Comparison of ENCODE assay signal across 2 cellular contexts in the genomic region with DNA sequence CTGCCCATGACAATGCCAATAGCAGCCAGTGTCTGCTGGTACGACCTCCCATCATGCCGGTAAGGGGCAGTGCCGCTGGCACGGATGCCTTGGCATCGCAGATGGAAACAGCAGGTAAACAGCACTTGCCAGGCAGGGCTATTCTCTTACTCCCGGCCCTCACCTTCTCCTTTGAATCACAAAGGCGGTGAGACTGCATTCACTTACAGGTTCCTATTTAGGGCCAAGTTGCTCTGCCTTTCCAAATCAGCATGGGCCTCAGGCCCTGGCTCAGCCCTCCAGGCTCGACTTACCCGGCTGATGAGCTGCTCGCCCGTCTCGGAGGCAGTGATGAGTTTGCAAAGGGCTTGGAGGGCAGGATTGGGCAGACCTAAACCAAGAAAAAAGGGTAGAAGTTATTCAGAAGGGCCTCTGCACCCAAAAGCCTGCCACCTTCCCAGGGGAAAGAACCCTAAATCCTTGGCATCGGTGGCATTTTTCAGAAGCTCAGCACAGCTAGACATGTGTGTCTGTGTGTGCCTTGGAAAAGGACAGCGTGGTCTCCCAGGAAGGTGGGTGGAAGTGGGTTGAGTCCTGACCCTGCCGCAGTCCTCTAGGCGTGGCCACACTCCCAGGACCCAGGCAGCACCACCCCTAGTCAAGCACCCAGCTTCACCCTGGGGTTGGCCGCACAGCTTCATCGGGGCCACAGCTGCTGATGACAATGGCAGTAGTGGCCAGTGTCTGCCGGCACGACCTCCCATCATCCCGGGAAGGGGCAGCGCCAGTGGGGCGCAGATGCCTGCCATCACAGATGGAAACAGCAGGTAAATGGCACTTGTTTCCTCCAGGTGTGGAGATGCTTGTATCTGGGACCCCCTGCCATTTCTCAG.
TF ChIP-seq lines count a peak whose summit lies in the region.

No MANE protein-coding gene starts in this region.

TF ChIP-seq in HepG2, 621 proteins besides CTCF, POLR2A, EP300 and RAD21:
- TF ChIP-seq, protein P1, sequence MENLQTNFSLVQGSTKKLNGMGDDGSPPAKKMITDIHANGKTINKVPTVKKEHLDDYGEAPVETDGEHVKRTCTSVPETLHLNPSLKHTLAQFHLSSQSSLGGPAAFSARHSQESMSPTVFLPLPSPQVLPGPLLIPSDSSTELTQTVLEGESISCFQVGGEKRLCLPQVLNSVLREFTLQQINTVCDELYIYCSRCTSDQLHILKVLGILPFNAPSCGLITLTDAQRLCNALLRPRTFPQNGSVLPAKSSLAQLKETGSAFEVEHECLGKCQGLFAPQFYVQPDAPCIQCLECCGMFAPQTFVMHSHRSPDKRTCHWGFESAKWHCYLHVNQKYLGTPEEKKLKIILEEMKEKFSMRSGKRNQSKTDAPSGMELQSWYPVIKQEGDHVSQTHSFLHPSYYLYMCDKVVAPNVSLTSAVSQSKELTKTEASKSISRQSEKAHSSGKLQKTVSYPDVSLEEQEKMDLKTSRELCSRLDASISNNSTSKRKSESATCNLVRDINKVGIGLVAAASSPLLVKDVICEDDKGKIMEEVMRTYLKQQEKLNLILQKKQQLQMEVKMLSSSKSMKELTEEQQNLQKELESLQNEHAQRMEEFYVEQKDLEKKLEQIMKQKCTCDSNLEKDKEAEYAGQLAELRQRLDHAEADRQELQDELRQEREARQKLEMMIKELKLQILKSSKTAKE (CRISPR knock-in tag; IDR thresholded peaks at IDR 0.05; ENCODE audit: borderline replicate concordance) = no peak
TF ChIP-seq in HepG2: peak in this region for 0.

TF ChIP-seq in WTC11, 78 proteins besides CTCF, POLR2A, EP300 and RAD21:
- TF ChIP-seq, protein P2, sequence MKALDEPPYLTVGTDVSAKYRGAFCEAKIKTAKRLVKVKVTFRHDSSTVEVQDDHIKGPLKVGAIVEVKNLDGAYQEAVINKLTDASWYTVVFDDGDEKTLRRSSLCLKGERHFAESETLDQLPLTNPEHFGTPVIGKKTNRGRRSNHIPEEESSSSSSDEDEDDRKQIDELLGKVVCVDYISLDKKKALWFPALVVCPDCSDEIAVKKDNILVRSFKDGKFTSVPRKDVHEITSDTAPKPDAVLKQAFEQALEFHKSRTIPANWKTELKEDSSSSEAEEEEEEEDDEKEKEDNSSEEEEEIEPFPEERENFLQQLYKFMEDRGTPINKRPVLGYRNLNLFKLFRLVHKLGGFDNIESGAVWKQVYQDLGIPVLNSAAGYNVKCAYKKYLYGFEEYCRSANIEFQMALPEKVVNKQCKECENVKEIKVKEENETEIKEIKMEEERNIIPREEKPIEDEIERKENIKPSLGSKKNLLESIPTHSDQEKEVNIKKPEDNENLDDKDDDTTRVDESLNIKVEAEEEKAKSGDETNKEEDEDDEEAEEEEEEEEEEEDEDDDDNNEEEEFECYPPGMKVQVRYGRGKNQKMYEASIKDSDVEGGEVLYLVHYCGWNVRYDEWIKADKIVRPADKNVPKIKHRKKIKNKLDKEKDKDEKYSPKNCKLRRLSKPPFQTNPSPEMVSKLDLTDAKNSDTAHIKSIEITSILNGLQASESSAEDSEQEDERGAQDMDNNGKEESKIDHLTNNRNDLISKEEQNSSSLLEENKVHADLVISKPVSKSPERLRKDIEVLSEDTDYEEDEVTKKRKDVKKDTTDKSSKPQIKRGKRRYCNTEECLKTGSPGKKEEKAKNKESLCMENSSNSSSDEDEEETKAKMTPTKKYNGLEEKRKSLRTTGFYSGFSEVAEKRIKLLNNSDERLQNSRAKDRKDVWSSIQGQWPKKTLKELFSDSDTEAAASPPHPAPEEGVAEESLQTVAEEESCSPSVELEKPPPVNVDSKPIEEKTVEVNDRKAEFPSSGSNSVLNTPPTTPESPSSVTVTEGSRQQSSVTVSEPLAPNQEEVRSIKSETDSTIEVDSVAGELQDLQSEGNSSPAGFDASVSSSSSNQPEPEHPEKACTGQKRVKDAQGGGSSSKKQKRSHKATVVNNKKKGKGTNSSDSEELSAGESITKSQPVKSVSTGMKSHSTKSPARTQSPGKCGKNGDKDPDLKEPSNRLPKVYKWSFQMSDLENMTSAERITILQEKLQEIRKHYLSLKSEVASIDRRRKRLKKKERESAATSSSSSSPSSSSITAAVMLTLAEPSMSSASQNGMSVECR (CRISPR knock-in tag; IDR thresholded peaks at IDR 0.05; ENCODE audit: borderline replicate concordance) = no peak
- TF ChIP-seq FOXK1 (CRISPR knock-in tag; IDR thresholded peaks at IDR 0.05) = 0 out of 2 replicates have a peak, but pooled peaks have one; percentile 30
TF ChIP-seq in WTC11: peak in this region for 1.
